ENCODE assay signal across 11 cellular contexts in the genomic region with DNA sequence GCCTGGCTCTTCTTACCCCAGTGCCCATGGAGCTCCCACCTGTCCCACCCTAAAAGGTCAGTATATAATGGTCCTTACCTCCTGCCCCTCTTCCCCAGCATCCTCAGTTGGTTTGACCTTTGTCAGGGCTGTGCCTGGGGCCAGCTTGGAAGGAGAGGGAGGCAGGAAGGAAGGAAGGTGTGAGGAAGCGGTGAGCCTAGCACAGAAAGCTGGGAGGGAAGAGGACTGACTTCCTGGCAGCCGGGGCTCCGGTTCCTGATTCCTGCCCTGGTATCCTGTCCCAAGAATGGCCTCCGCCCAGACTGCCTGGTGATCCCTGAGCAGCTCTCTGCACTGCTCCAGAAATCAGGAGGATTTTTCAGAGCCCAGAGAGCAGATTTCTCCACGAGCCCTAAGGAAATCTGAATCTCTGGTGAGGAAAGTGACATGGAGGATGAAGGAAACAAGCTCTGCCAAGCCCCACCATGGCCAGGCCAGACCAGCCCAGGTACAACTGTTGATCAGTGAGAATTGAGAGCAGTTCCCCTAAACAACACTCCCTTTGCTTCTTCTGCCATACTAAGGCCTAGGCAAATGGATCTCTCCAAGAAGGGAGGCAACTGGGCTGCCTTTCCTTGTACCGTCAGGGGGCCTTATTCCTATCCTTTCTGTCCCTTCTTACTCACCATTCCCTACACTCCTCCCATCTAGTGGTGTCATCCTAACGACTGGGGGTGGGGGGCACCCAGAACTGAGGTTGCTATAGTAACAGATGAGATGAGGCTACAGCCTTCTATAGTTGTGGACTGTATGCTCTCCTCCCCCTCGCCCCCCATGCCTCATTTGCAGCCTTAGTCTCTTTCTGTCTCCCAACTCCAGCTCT. TPM values are rescaled to one million over a fixed set of nuclear protein-coding genes. Genes with fewer than 3 reads are reported as not detected.
A peak's percentile ranks its signal among the peaks of the same experiment; 100 is the strongest.
DNase-seq lines count a peak whose midpoint lies in the region; ATAC-seq and TF ChIP-seq lines count a peak whose summit lies in the region.
"Had no signal": no experiment of that assay in that cellular context is flagged by ENCODE, and none has a peak within 500 bp of the region (broad histone marks: within the 10 kb centered on the region; RNA-seq: fewer than 3 reads in every experiment).

No MANE protein-coding gene starts in this region.

- no peak overlapping the region for H3K56ac ChIP-seq in H9 (ENCODE audit: insufficient read length, low read depth, low read length)

- H2BK5ac ChIP-seq in H9 (ENCODE audit: insufficient read length, low read length): no peak overlapping the region

- no peak overlapping the region for H2AK5ac ChIP-seq in H9 (ENCODE audit: insufficient read length, low read length)

- no peak overlapping the region for H3K9ac ChIP-seq in H9 (ENCODE audit: extremely low read depth, insufficient read length, low read length)

- H3K36me3 Mint-ChIP-seq in H9 (ENCODE audit: insufficient read depth in 1 of 3, low read depth in 3 of 3): peaks cover 25 to 63% (median 28%) of the 10 kb centered on the region in 3 experiments
- H3K36me3 Mint-ChIP-seq in activated CD8-positive, alpha-beta T cell treated with anti-CD3 and anti-CD28 coated beads, Interleukin-2, amount 10 ng/mL, durations not matched to agents 7 days and 5 days (ENCODE audit: low read depth): peaks cover 19% of the 10 kb centered on the region
- peaks cover 65% of the 10 kb centered on the region for H3K36me3 Mint-ChIP-seq in stimulated activated effector memory CD8-positive, alpha-beta T cell treated with anti-CD3 and anti-CD28 coated beads, Interleukin-12 subunit alpha, Interleukin-12 subunit beta, amount 100 ng/mL, for 72 hours

- peak overlapping the region; percentile 33 to 75 (median 49); a peak in 5 of 7 replicates for H3K27ac Mint-ChIP-seq in H9
- H3K27ac Mint-ChIP-seq in activated CD8-positive, alpha-beta T cell treated with anti-CD3 and anti-CD28 coated beads, Interleukin-2, amount 10 ng/mL, durations not matched to agents 7 days and 5 days: peak overlapping the region; percentile 13
- peak overlapping the region; percentile 89 for H3K27ac Mint-ChIP-seq in stimulated activated effector memory CD8-positive, alpha-beta T cell treated with anti-CD3 and anti-CD28 coated beads, Interleukin-12 subunit alpha, Interleukin-12 subunit beta, amount 100 ng/mL, for 72 hours

- DNase-seq in H9 (no peak), right atrium auricular region (ENCODE audit: low spot score) (peak; percentile 58), COLO668 (lab: John Stamatoyannopoulos, UW; ENCODE audit: unreplicated experiment) (no peak)
- DNase-seq in activated CD8-positive, alpha-beta T cell treated with anti-CD3 and anti-CD28 coated beads, Interleukin-2, amount 10 ng/mL, durations not matched to agents 7 days and 5 days: no peak
- DNase-seq in stimulated activated effector memory CD8-positive, alpha-beta T cell treated with anti-CD3 and anti-CD28 coated beads, Interleukin-12 subunit alpha, Interleukin-12 subunit beta, amount 100 ng/mL, for 72 hours (ENCODE audit: low spot score in 2 of 2): no peak
- DNase-seq: activated CD4-positive, alpha-beta T cell treated with anti-CD3 and anti-CD28 coated beads for 48 hours; stimulated activated CD4-positive, alpha-beta T cell treated with anti-CD3 and anti-CD28 coated beads, Interleukin-4, amount 100 ng/mL, for 24 hours had no signal

- no peak overlapping the region for H3K18ac ChIP-seq in H9 (ENCODE audit: insufficient read length, low read depth, low read length)

- no peak overlapping the region for H2BK15ac ChIP-seq in H9 (ENCODE audit: low read depth, low read length)

- H2AFZ ChIP-seq in H9 (ENCODE audit: low read length): no peak overlapping the region

- H3K9me3 Mint-ChIP-seq in H9: no peaks in the 10 kb centered on the region; a peak in 1 of 5 replicates
- H3K9me3 Mint-ChIP-seq in activated CD8-positive, alpha-beta T cell treated with anti-CD3 and anti-CD28 coated beads, Interleukin-2, amount 10 ng/mL, durations not matched to agents 7 days and 5 days (ENCODE audit: insufficient read depth): no peaks in the 10 kb centered on the region
- H3K9me3 Mint-ChIP-seq in stimulated activated effector memory CD8-positive, alpha-beta T cell treated with anti-CD3 and anti-CD28 coated beads, Interleukin-12 subunit alpha, Interleukin-12 subunit beta, amount 100 ng/mL, for 72 hours: no peaks in the 10 kb centered on the region

- H4K8ac ChIP-seq in H9 (replicated peaks; ENCODE audit: insufficient read length, low read depth, low read length): no peak overlapping the region

- no peak overlapping the region for H3K4me3 ChIP-seq in right atrium auricular region

- H4K91ac ChIP-seq in H9 (ENCODE audit: insufficient read length, low read depth, low read length): no peak overlapping the region

- TF ChIP-seq CTCF in H9 (conservative IDR thresholded peaks at IDR 0.05): no peak
- TF ChIP-seq CTCF in right atrium auricular region (IDR thresholded peaks at IDR 0.05): no peak

- peaks cover 9% of the 10 kb centered on the region for H3K23me2 ChIP-seq in H9 (ENCODE audit: insufficient read length, low read depth, low read length, poor library complexity, severe bottlenecking)

- no peak overlapping the region for H2BK20ac ChIP-seq in H9 (ENCODE audit: low read depth, low read length, poor library complexity, severe bottlenecking)

- no peak for ATAC-seq in activated CD8-positive, alpha-beta T cell treated with anti-CD3 and anti-CD28 coated beads, Interleukin-2, amount 10 ng/mL, durations not matched to agents 7 days and 5 days
- no peak for ATAC-seq in stimulated activated effector memory CD8-positive, alpha-beta T cell treated with anti-CD3 and anti-CD28 coated beads, Interleukin-12 subunit alpha, Interleukin-12 subunit beta, amount 100 ng/mL, for 72 hours
- no peak for ATAC-seq in HG03196 (IDR thresholded peaks at IDR 0.05; ENCODE audit: unreplicated experiment)
- ATAC-seq in GM18517 (IDR thresholded peaks at IDR 0.05; ENCODE audit: unreplicated experiment): no peak

- no peak overlapping the region for H3K23ac ChIP-seq in H9 (ENCODE audit: insufficient read length, low read depth, low read length)

- CTCF ChIA-PET in activated CD8-positive, alpha-beta T cell treated with anti-CD3 and anti-CD28 coated beads, Interleukin-2, amount 10 ng/mL, durations not matched to agents 7 days and 5 days (lab: Charles Lee): interaction anchor here (0.8 to 3.7 kb wide), 5 partner anchors 15 to 130 kb away, joined by 3 to 14 read pairs (median 3); no protein-coding TSS in a partner anchor

- H3K4me2 ChIP-seq in H9 (ENCODE audit: insufficient read depth, insufficient read length, low read length): no peak overlapping the region

- no peak overlapping the region for H3K4ac ChIP-seq in H9 (ENCODE audit: low read depth, low read length)

- no peak overlapping the region for H3K14ac ChIP-seq in H9 (ENCODE audit: insufficient read depth, low read length)

- H3K4me1 ChIP-seq in H9 (ENCODE audit: insufficient read depth, low read length) (peaks cover 24% of the 10 kb centered on the region; the same call in 1 of the 2 replicates), right atrium auricular region (peaks cover 6 to 64% of the 10 kb centered on the region in 2 donors)

- H3K27me3 ChIP-seq in H9 (ENCODE audit: insufficient read depth, low read length): no peaks in the 10 kb centered on the region
- H3K27me3 ChIP-seq in right atrium auricular region: no peaks in the 10 kb centered on the region

- no peaks in the 10 kb centered on the region for H4K20me1 ChIP-seq in H9 (ENCODE audit: control insufficient read depth, insufficient read depth, insufficient read length)

- H4K5ac ChIP-seq in H9 (ENCODE audit: insufficient read length, low read depth, low read length): no peak overlapping the region

- H3K4me1 Mint-ChIP-seq in H9: peaks cover 69 to 73% of the 10 kb centered on the region in 2 experiments
- peaks cover 28% of the 10 kb centered on the region for H3K4me1 Mint-ChIP-seq in activated CD8-positive, alpha-beta T cell treated with anti-CD3 and anti-CD28 coated beads, Interleukin-2, amount 10 ng/mL, durations not matched to agents 7 days and 5 days (ENCODE audit: low read depth)
- H3K4me1 Mint-ChIP-seq in stimulated activated effector memory CD8-positive, alpha-beta T cell treated with anti-CD3 and anti-CD28 coated beads, Interleukin-12 subunit alpha, Interleukin-12 subunit beta, amount 100 ng/mL, for 72 hours: peaks cover 60% of the 10 kb centered on the region

- no peak overlapping the region for H3K27ac ChIP-seq in H9 (ENCODE audit: insufficient read length, low read depth, low read length)
- peak overlapping the region; percentile 95 for H3K27ac ChIP-seq in right atrium auricular region

- H3K9me3 ChIP-seq in H9 (ENCODE audit: control insufficient read depth, low read depth, low read length): no peaks in the 10 kb centered on the region
- no peaks in the 10 kb centered on the region for H3K9me3 ChIP-seq in right atrium auricular region

- H3K27me3 Mint-ChIP-seq in H9 (ENCODE audit: low read depth): no peaks in the 10 kb centered on the region
- no peaks in the 10 kb centered on the region for H3K27me3 Mint-ChIP-seq in activated CD8-positive, alpha-beta T cell treated with anti-CD3 and anti-CD28 coated beads, Interleukin-2, amount 10 ng/mL, durations not matched to agents 7 days and 5 days (ENCODE audit: low read depth)

- no CpG with 5 or more reads among the region's 8 CpGs for WGBS in H9 (ENCODE audit: extremely low coverage, insufficient read length, low lambda C conversion rate)

- peaks cover 24% of the 10 kb centered on the region for H3K36me3 ChIP-seq in right atrium auricular region

- no peaks in the 10 kb centered on the region for H3K79me1 ChIP-seq in H9 (ENCODE audit: insufficient read depth, low read depth, low read length, poor library complexity, severe bottlenecking)

- no peak overlapping the region for H2BK12ac ChIP-seq in H9 (ENCODE audit: insufficient read length, low read depth, low read length)

- H3K4me3 Mint-ChIP-seq in H9: peak overlapping the region in 1 of 2 experiments; percentile 39; a peak in 1 of 5 replicates
- H3K4me3 Mint-ChIP-seq in activated CD8-positive, alpha-beta T cell treated with anti-CD3 and anti-CD28 coated beads, Interleukin-2, amount 10 ng/mL, durations not matched to agents 7 days and 5 days: no peak overlapping the region
- H3K4me3 Mint-ChIP-seq in stimulated activated effector memory CD8-positive, alpha-beta T cell treated with anti-CD3 and anti-CD28 coated beads, Interleukin-12 subunit alpha, Interleukin-12 subunit beta, amount 100 ng/mL, for 72 hours: no peak overlapping the region

- no peaks in the 10 kb centered on the region for H3K79me2 ChIP-seq in H9 (ENCODE audit: insufficient read depth, low read length)

- POLR2A ChIA-PET in activated CD8-positive, alpha-beta T cell treated with anti-CD3 and anti-CD28 coated beads, Interleukin-2, amount 10 ng/mL, durations not matched to agents 7 days and 5 days (lab: Charles Lee): interaction anchor here (0.6 to 1.6 kb wide), 4 partner anchors 17 to 860 kb away, joined by 3 to 4 read pairs (median 3); a partner anchor contains a TSS

- no peak overlapping the region for H2BK120ac ChIP-seq in H9 (ENCODE audit: low read depth, low read length, poor library complexity, severe bottlenecking)

- no peak overlapping the region for H3T11ph ChIP-seq in H9 (ENCODE audit: low read length)

RNA-seq across cellular contexts. Expression of a gene that starts 3.2 kb away (rescaled TPM):
- total RNA-seq in H9 (2021): 80.8 and 82.1 TPM in 2 replicates
- total RNA-seq in activated CD8-positive, alpha-beta T cell treated with anti-CD3 and anti-CD28 coated beads, Interleukin-2, amount 10 ng/mL, durations not matched to agents 7 days and 5 days: 10 to 100 TPM; 27.3 to 35.2 TPM
- 100 to 1,000 TPM in 1 of 2 donors, 10 to 100 TPM in 1; 69.2 to 144 TPM for total RNA-seq in right atrium auricular region

RNA-seq across cellular contexts. Expression of a gene that starts 18.0 kb away (rescaled TPM):
- total RNA-seq in H9 (2021): 0.55 and 0.70 TPM in 2 replicates
- not detected for total RNA-seq in activated CD8-positive, alpha-beta T cell treated with anti-CD3 and anti-CD28 coated beads, Interleukin-2, amount 10 ng/mL, durations not matched to agents 7 days and 5 days
- 10 to 100 TPM; 10.1 to 32.3 TPM for total RNA-seq in right atrium auricular region
- total RNA-seq: HT1080, kidney epithelial cell had no signal

RNA-seq across cellular contexts. Expression of a gene that starts 53.9 kb away (rescaled TPM):
- total RNA-seq in H9 (2021): 96.7 and 106 TPM in 2 replicates
- total RNA-seq in activated CD8-positive, alpha-beta T cell treated with anti-CD3 and anti-CD28 coated beads, Interleukin-2, amount 10 ng/mL, durations not matched to agents 7 days and 5 days: 10 to 100 TPM; 81.9 to 85.9 TPM
- total RNA-seq in right atrium auricular region: 100 to 1,000 TPM; 103 to 121 TPM

RNA-seq across cellular contexts. Expression of a gene that starts 57.0 kb away (rescaled TPM):
- total RNA-seq in H9 (2021) (0.20 and 0.44 TPM in 2 replicates), right atrium auricular region (not detected)
- not detected for total RNA-seq in activated CD8-positive, alpha-beta T cell treated with anti-CD3 and anti-CD28 coated beads, Interleukin-2, amount 10 ng/mL, durations not matched to agents 7 days and 5 days
- total RNA-seq: HT1080, kidney epithelial cell had no signal

Comparison
In these comparisons a context has a peak if more than half of its experiments do, and no peak if none do; other contexts are left out.
1. H3K27ac Mint-ChIP-seq: peak in every context shown above with its lines; median percentile 89 in stimulated activated effector memory CD8-positive, alpha-beta T cell treated with anti-CD3 and anti-CD28 coated beads, Interleukin-12 subunit alpha, Interleukin-12 subunit beta, amount 100 ng/mL, for 72 hours; 49 in H9; 13 in activated CD8-positive, alpha-beta T cell treated with anti-CD3 and anti-CD28 coated beads, Interleukin-2, amount 10 ng/mL, durations not matched to agents 7 days and 5 days.